Comparison of ENCODE assay signal across 17 cellular contexts in genomic region chr11:35511666-35512065, GRCh38. TPM values are rescaled to one million over a fixed set of nuclear protein-coding genes. Genes with fewer than 3 reads are reported as not detected.
DNase-seq lines count a peak whose midpoint lies in the region; ATAC-seq and TF ChIP-seq lines count a peak whose summit lies in the region.
"Had no signal": no experiment of that assay in that cellular context is flagged by ENCODE, and none has a peak within 500 bp of the region (broad histone marks: within the 10 kb centered on the region; RNA-seq: fewer than 3 reads in every experiment).

No MANE protein-coding gene starts in this region.

- WGBS in mesodermal cell (ENCODE audit: insufficient coverage in 2 of 2), 2 experiments = 40 to 60% methylated on average over 1 of the region's 5 CpGs

- H3K4me1 ChIP-seq in mesodermal cell (ENCODE audit: control insufficient read depth, insufficient read depth, low read length, poor library complexity, severe bottlenecking) = peaks cover 36% of the 10 kb centered on the region

- no peak overlapping the region for H3K4me3 ChIP-seq in mesodermal cell (ENCODE audit: extremely low read depth, insufficient read depth, low read length, poor library complexity, severe bottlenecking)

- H3K27ac ChIP-seq in mesodermal cell (ENCODE audit: low read depth, low read length, severe bottlenecking) = peak overlapping the region; percentile 51

- H3K9me3 Mint-ChIP-seq in chondrocyte (ENCODE audit: low read depth) = peaks cover 9% of the 10 kb centered on the region

- no peak overlapping the region for H3K4me3 Mint-ChIP-seq in chondrocyte (ENCODE audit: unreplicated experiment)
- H3K4me3 Mint-ChIP-seq: CD4-positive, alpha-beta T cell; immature natural killer cell; T-helper 1 cell treated with Interleukin-12 subunit alpha and Interleukin-12 subunit beta and Interleukin-4 antibody, amounts not matched to agents 30 μg/mL and 1 μg/mL, for 36 hours had no signal

- peak overlapping the region; percentile 70 for H3K27ac Mint-ChIP-seq in chondrocyte (ENCODE audit: unreplicated experiment)
- H3K27ac Mint-ChIP-seq: CD4-positive, alpha-beta T cell; immature natural killer cell; T-helper 1 cell treated with Interleukin-12 subunit alpha and Interleukin-12 subunit beta and Interleukin-4 antibody, amounts not matched to agents 30 μg/mL and 1 μg/mL, for 36 hours had no signal

- peak; percentile 96 for DNase-seq in EH (ENCODE audit: low read depth)
- DNase-seq in NCI-H226 = peak; percentile 29
- DNase-seq in chondrocyte (ENCODE audit: low spot score) = no peak
- DNase-seq in GM19238 (ENCODE audit: insufficient read length, low spot score) = no peak
- DNase-seq in activated effector memory CD4-positive, alpha-beta T cell treated with Interleukin-2 at 50 U/mL for 16 hours = no peak
- DNase-seq: activated CD4-positive, alpha-beta T cell treated with anti-CD3 and anti-CD28 coated beads, Interleukin-2, amount 50 U/mL, for 48 hours; activated gamma-delta T cell; caudate nucleus; CD4-positive, alpha-beta T cell; immature natural killer cell; KG1; NCI-H1694 treated with DMSO at 0.1 percent for 48 hours; stimulated activated naive CD8-positive, alpha-beta T cell treated with anti-CD3 and anti-CD28 coated beads, Interleukin-15, Interleukin-2, amounts not matched to agents 100 U/mL and 50 U/mL, for 24 hours had no signal

- no peak for ATAC-seq in HG02884 (IDR thresholded peaks at IDR 0.05; ENCODE audit: unreplicated experiment)
- ATAC-seq in GM21619 (IDR thresholded peaks at IDR 0.05; ENCODE audit: unreplicated experiment) = no peak
- ATAC-seq: stimulated activated naive CD8-positive, alpha-beta T cell treated with anti-CD3 and anti-CD28 coated beads, Interleukin-15, Interleukin-2, amounts not matched to agents 100 U/mL and 50 U/mL, for 24 hours had no signal

- peaks cover 19% of the 10 kb centered on the region for H3K9me3 ChIP-seq in mesodermal cell (ENCODE audit: control insufficient read depth, low read length)

- no peak for TF ChIP-seq CTCF in chondrocyte (IDR thresholded peaks at IDR 0.05)

- H3K36me3 Mint-ChIP-seq in chondrocyte (ENCODE audit: low read depth) = no peaks in the 10 kb centered on the region
- H3K36me3 Mint-ChIP-seq: immature natural killer cell had no signal

- H3K36me3 ChIP-seq in mesodermal cell (ENCODE audit: control insufficient read depth, insufficient read depth, low read length) = no peaks in the 10 kb centered on the region

- no peaks in the 10 kb centered on the region for H3K27me3 Mint-ChIP-seq in chondrocyte (ENCODE audit: low read depth)

- peaks cover 27% of the 10 kb centered on the region for H3K4me1 Mint-ChIP-seq in chondrocyte (ENCODE audit: low read depth)
- H3K4me1 Mint-ChIP-seq: immature natural killer cell had no signal

RNA-seq across cellular contexts. Expression of gene PAMR1, which starts 13.8 kb away (rescaled TPM):
- 1.4 to 2.9 TPM (median 1.6 TPM) in 3 replicates for total RNA-seq in chondrocyte
- polyA plus RNA-seq in mesodermal cell (2013, experiment 1 of 2) = 25.2 TPM
- 32.5 TPM for polyA plus RNA-seq in mesodermal cell (2013, experiment 2 of 2)
- total RNA-seq: CD4-positive, alpha-beta T cell had no signal
- polyA plus RNA-seq: immature natural killer cell had no signal

Comparison
In these comparisons a context has a peak if more than half of its experiments do, and no peak if none do; other contexts are left out.
1. DNase-seq: peak in EH (single experiment) and NCI-H226 (single experiment); none in chondrocyte (single experiment), GM19238 (single experiment) and activated effector memory CD4-positive, alpha-beta T cell treated with Interleukin-2 at 50 U/mL for 16 hours (single experiment).